ENCODE assay signal across 21 cellular contexts in the genomic region with DNA sequence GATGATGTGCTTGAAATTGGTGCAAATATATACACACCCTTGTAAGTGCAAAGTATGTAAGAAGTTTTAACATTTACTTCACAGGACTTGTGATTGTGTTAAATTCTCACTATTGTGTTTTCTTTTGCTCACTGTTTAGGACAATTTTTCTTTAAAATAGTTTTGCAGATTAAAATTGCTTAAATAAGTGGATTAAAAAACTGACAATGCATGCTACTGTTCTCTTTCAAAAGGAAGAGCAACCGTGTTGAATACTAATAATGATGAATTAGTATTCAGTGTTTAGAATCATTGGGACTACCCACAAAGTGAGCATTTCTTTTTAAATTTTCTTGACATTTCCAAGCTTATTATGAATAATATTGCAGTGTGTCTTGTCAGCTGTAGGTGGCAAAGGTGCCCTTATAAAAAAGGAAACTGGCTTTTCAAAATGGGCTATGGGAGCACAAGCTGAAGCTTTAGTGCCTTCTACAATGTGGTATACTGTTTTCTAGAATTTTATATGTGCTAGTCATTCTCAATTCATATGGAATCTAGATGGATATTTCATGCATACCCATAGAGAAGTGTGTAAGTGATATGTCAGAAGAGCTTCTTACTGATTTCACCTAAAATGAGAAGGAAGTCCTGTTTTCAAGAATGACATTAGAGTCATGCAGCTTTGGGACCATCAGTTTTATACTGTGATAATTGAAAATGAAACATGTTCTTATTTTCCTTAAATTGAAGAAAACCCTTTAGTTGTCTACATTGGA. TPM values are rescaled to one million over a fixed set of nuclear protein-coding genes. Genes with fewer than 3 reads are reported as not detected.
DNase-seq lines count a peak whose midpoint lies in the region; ATAC-seq and TF ChIP-seq lines count a peak whose summit lies in the region.
"Had no signal": no experiment of that assay in that cellular context is flagged by ENCODE, and none has a peak within 500 bp of the region (broad histone marks: within the 10 kb centered on the region; RNA-seq: fewer than 3 reads in every experiment).

No MANE protein-coding gene starts in this region.

- H3K36me3 ChIP-seq in mammary epithelial cell (ENCODE audit: insufficient read depth, low read length), result peaks cover 44% of the 10 kb centered on the region

- H3K36me3 Mint-ChIP-seq in activated T-cell treated with anti-CD3 and anti-CD28 coated beads, Interleukin-2, amount 50 U/mL, for 4 hours (ENCODE audit: insufficient read depth), result peaks cover 40% of the 10 kb centered on the region
- peaks cover 56% of the 10 kb centered on the region for H3K36me3 Mint-ChIP-seq in type B pancreatic cell

- H3K27ac ChIP-seq in mammary epithelial cell (ENCODE audit: insufficient read depth, low read depth, low read length), result no peak overlapping the region
- H3K27ac ChIP-seq: A549, BLaER1, HL-60, SJCRH30 had no signal

- TF ChIP-seq CTCF in mammary epithelial cell (conservative IDR thresholded peaks at IDR 0.05 in 1 of 2, IDR thresholded peaks at IDR 0.05 in 1 of 2; ENCODE audit: extremely low read depth in 1 of 2, insufficient read depth in 1 of 2, low read depth in 1 of 2, low read length in 2 of 2) (peak in 1 of 2 donors; percentile 1), type B pancreatic cell (conservative IDR thresholded peaks at IDR 0.05) (peak; percentile 16)

- H3K9ac ChIP-seq in mammary epithelial cell (ENCODE audit: insufficient read depth, low read length), result no peak overlapping the region
- H3K9ac ChIP-seq: BLaER1 had no signal

- BruUV-seq in mammary epithelial cell (replicated peaks; lab: Mats Ljungman, UMichigan), result TSS peak; percentile 42

- 29% methylated on average over 1 of the region's 1 CpG for WGBS in mammary epithelial cell (ENCODE audit: low coverage, missing lambda C conversion rate)

- no peaks in the 10 kb centered on the region for H3K9me3 ChIP-seq in mammary epithelial cell (replicated peaks; ENCODE audit: insufficient read depth, low read length)
- H3K9me3 ChIP-seq: A549, BLaER1, SJCRH30 had no signal

- DNase-seq in activated T-cell treated with anti-CD3 and anti-CD28 coated beads, Interleukin-2, amount 50 U/mL, for 4 hours, result no peak
- DNase-seq in activated T-cell treated with anti-CD3 and anti-CD28 coated beads for 4 hours, result no peak
- no peak for DNase-seq in mammary epithelial cell
- DNase-seq in medulla oblongata (ENCODE audit: extremely low spot score), result peak; percentile 35
- no peak for DNase-seq in type B pancreatic cell (ENCODE audit: extremely low spot score, unreplicated experiment)
- DNase-seq in NCI-H446 (lab: John Stamatoyannopoulos, UW), result no peak
- DNase-seq in COLO668 (lab: John Stamatoyannopoulos, UW; ENCODE audit: unreplicated experiment), result no peak
- no peak for DNase-seq in G401 (ENCODE audit: low spot score)
- DNase-seq: CD8-positive, alpha-beta T cell; DMS53; GOT3; IMR-90; NCI-H1417 treated with DMSO at 0.1 percent for 48 hours; NCI-H187 treated with DMSO at 0.1 percent for 48 hours; NCI-H226; NCI-H524 treated with DMSO at 0.1 percent for 48 hours; SJCRH30 had no signal

- H3K4me3 ChIP-seq in mammary epithelial cell (replicated peaks in 1 of 3; ENCODE audit: insufficient read depth in 1 of 3, low read depth in 2 of 3, low read length in 3 of 3), result no peak overlapping the region
- H3K4me3 ChIP-seq: A549, BLaER1, SJCRH30 had no signal

- intact Hi-C loops in mammary epithelial cell (cut with micrococcal nuclease), result loop anchor here (10.0 kb wide), 1 partner anchor 435 kb away; no protein-coding TSS in a partner anchor

- in situ Hi-C loops in mammary epithelial cell (cut with MboI; ENCODE audit: low sequenced_read_pairs in 2 of 2) (no loop called here), G401 (cut with HindIII; ENCODE audit: low sequenced_read_pairs) (no loop called here)

- no peaks in the 10 kb centered on the region for H4K20me1 ChIP-seq in mammary epithelial cell (ENCODE audit: insufficient read depth, low read length)
- H4K20me1 ChIP-seq: BLaER1 had no signal

- dilution Hi-C loops in mammary epithelial cell (cut with HindIII; ENCODE audit: low sequenced_read_pairs), result no loop called here

- H3K4me3 Mint-ChIP-seq in activated T-cell treated with anti-CD3 and anti-CD28 coated beads, Interleukin-2, amount 50 U/mL, for 4 hours, result no peak overlapping the region
- H3K4me3 Mint-ChIP-seq in type B pancreatic cell, result no peak overlapping the region
- H3K4me3 Mint-ChIP-seq: CD8-positive, alpha-beta T cell had no signal

- peak; percentile 10 to 34 for ATAC-seq in activated T-cell treated with anti-CD3 and anti-CD28 coated beads, Interleukin-2, amount 50 U/mL, for 4 hours
- ATAC-seq: CD8-positive, alpha-beta T cell; Panc1 had no signal

- H2AFZ ChIP-seq in mammary epithelial cell (ENCODE audit: low read depth, low read length), result no peak overlapping the region

- CTCF ChIA-PET in mammary epithelial cell (lab: Charles Lee; ENCODE audit: low non-redundant PET), result no interaction called here

- peaks cover 18% of the 10 kb centered on the region for H3K79me2 ChIP-seq in mammary epithelial cell (ENCODE audit: insufficient read depth, low read length)

- H3K4me1 Mint-ChIP-seq in activated T-cell treated with anti-CD3 and anti-CD28 coated beads, Interleukin-2, amount 50 U/mL, for 4 hours (ENCODE audit: low read depth), result peaks cover 4% of the 10 kb centered on the region
- H3K4me1 Mint-ChIP-seq in type B pancreatic cell (ENCODE audit: unreplicated experiment), result no peaks in the 10 kb centered on the region

- H3K27me3 ChIP-seq in mammary epithelial cell (ENCODE audit: insufficient read depth, low read length), result no peaks in the 10 kb centered on the region
- H3K27me3 ChIP-seq: BLaER1, SJCRH30 had no signal

- no peaks in the 10 kb centered on the region for H3K27me3 Mint-ChIP-seq in activated T-cell treated with anti-CD3 and anti-CD28 coated beads, Interleukin-2, amount 50 U/mL, for 4 hours (ENCODE audit: low read depth)
- H3K27me3 Mint-ChIP-seq in type B pancreatic cell, result no peaks in the 10 kb centered on the region

- no peak overlapping the region for H3K4me2 ChIP-seq in mammary epithelial cell (ENCODE audit: insufficient read depth, low read depth, low read length)
- H3K4me2 ChIP-seq: A549, BLaER1 had no signal

- H3K4me1 ChIP-seq in mammary epithelial cell (ENCODE audit: insufficient read depth, low read length), result no peaks in the 10 kb centered on the region
- H3K4me1 ChIP-seq: A549, BLaER1, SJCRH30 had no signal

- no peak overlapping the region for H3K27ac Mint-ChIP-seq in type B pancreatic cell
- H3K27ac Mint-ChIP-seq: CD8-positive, alpha-beta T cell had no signal

- H3K9me3 Mint-ChIP-seq in activated T-cell treated with anti-CD3 and anti-CD28 coated beads, Interleukin-2, amount 50 U/mL, for 4 hours, result no peaks in the 10 kb centered on the region
- no peaks in the 10 kb centered on the region for H3K9me3 Mint-ChIP-seq in type B pancreatic cell
- H3K9me3 Mint-ChIP-seq: CD8-positive, alpha-beta T cell had no signal

RNA-seq across cellular contexts. Expression of a gene that starts 35.4 kb away (rescaled TPM):
- total RNA-seq in activated T-cell treated with anti-CD3 and anti-CD28 coated beads, Interleukin-2, amount 50 U/mL, for 4 hours, result 10 to 100 TPM; 53.5 to 57.3 (median 57.0) TPM
- total RNA-seq in mammary epithelial cell (10 to 100 TPM; 62.2 to 71.5 TPM), type B pancreatic cell (ENCODE audit: low replicate concordance) (60.7 and 81.1 TPM in 2 replicates)
- 14.8 TPM for polyA plus RNA-seq in mammary epithelial cell
- polyA minus RNA-seq in mammary epithelial cell, result 49.9 TPM
- 12.1 and 42.6 TPM in 2 replicates for total RNA-seq in G401 (2014; rRNA removed; shearing (Covaris generic))
